ENCODE assay signal across 11 cellular contexts in the genomic region with DNA sequence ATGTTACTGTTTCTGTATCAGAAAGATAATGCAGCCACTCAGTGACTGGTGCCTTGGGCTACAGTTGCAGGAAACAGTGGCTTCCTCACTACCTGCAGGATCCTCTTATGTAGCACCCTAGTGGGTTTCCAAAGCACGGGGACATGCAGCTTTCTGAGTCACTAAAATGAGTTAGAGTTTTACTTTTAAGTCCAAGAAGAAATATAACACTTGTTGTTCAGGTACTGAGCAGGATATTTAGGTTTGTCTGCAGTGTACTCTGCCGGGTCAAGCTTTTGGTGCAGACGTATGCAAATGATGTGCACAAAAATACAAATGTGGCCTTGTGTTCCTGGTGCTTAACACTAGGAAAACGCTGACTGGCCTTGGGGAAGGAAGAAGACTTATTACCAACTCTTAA. TPM values are rescaled to one million over a fixed set of nuclear protein-coding genes. Genes with fewer than 3 reads are reported as not detected.
DNase-seq lines count a peak whose midpoint lies in the region; ATAC-seq, FAIRE-seq and TF ChIP-seq lines count a peak whose summit lies in the region.
"Had no signal": no experiment of that assay in that cellular context is flagged by ENCODE, and none has a peak within 500 bp of the region (broad histone marks: within the 10 kb centered on the region; RNA-seq: fewer than 3 reads in every experiment).

No MANE protein-coding gene starts in this region.

- no peak overlapping the region for H2AFZ ChIP-seq in Loucy (ENCODE audit: low read length)

- no peaks in the 10 kb centered on the region for H4K20me1 ChIP-seq in Loucy (ENCODE audit: insufficient read depth, low read length, poor library complexity, severe bottlenecking)

- H3K4me1 Mint-ChIP-seq in activated CD4-positive, alpha-beta T cell treated with anti-CD3 and anti-CD28 coated beads for 36 hours: peaks cover 36% of the 10 kb centered on the region
- H3K4me1 Mint-ChIP-seq in stimulated activated naive CD8-positive, alpha-beta T cell treated with anti-CD3 and anti-CD28 coated beads, Interleukin-15, amount 100 ng/mL, for 72 hours: peaks cover 64% of the 10 kb centered on the region

- TF ChIP-seq CTCF in Loucy (conservative IDR thresholded peaks at IDR 0.05; ENCODE audit: low read length) (no peak), dorsolateral prefrontal cortex (IDR thresholded peaks at IDR 0.05 in 54 of 56, conservative IDR thresholded peaks at IDR 0.05 in 2 of 56; ENCODE audit: low read depth in 1 of 56, partially characterized antibody in 56 of 56) (no peak)

- no peaks in the 10 kb centered on the region for H3K36me3 Mint-ChIP-seq in activated CD4-positive, alpha-beta T cell treated with anti-CD3 and anti-CD28 coated beads for 36 hours (ENCODE audit: low read depth)

- H3K4me1 ChIP-seq in Loucy (ENCODE audit: insufficient read depth, low read length, poor library complexity, severe bottlenecking): peaks cover 57% of the 10 kb centered on the region

- peak overlapping the region; percentile 62 for H3K9ac ChIP-seq in Loucy (ENCODE audit: low read depth, low read length, poor library complexity, severe bottlenecking)

- peak overlapping the region; percentile 72 for H3K4me2 ChIP-seq in Loucy (ENCODE audit: low read depth, low read length, poor library complexity, severe bottlenecking)

- H3K9me3 ChIP-seq in Loucy (ENCODE audit: insufficient read depth, low read depth, low read length): no peaks in the 10 kb centered on the region

- no peaks in the 10 kb centered on the region for H3K9me3 Mint-ChIP-seq in activated CD4-positive, alpha-beta T cell treated with anti-CD3 and anti-CD28 coated beads for 36 hours (ENCODE audit: low read depth)
- H3K9me3 Mint-ChIP-seq in stimulated activated naive CD8-positive, alpha-beta T cell treated with anti-CD3 and anti-CD28 coated beads, Interleukin-15, amount 100 ng/mL, for 72 hours: no peaks in the 10 kb centered on the region
- H3K9me3 Mint-ChIP-seq: central memory CD8-positive, alpha-beta T cell had no signal

- H3K79me2 ChIP-seq in Loucy (ENCODE audit: insufficient read depth, low read length): peaks cover 67% of the 10 kb centered on the region

- H3K9me2 ChIP-seq in Loucy (replicated peaks; ENCODE audit: low read depth, low read length): no peaks in the 10 kb centered on the region

- DNase-seq in activated CD4-positive, alpha-beta T cell treated with anti-CD3 and anti-CD28 coated beads for 36 hours: peak; percentile 41
- no peak for DNase-seq in activated CD4-positive, alpha-beta T cell treated with anti-CD3 and anti-CD28 coated beads for 4 hours
- peak in 1 of 10 donors; percentile 15 for DNase-seq in dorsolateral prefrontal cortex
- peak in 1 of 2 donors; percentile 21 for DNase-seq in stimulated activated naive CD8-positive, alpha-beta T cell treated with anti-CD3 and anti-CD28 coated beads, Interleukin-15, amount 100 ng/mL, for 72 hours
- DNase-seq in frontal cortex (ENCODE audit: low spot score in 2 of 2): no peak
- DNase-seq in COLO668 (lab: John Stamatoyannopoulos, UW; ENCODE audit: unreplicated experiment): no peak
- no peak for DNase-seq in middle frontal gyrus (ENCODE audit: extremely low spot score, low spot score)
- DNase-seq: T1000 had no signal

- H3K4me3 Mint-ChIP-seq in activated CD4-positive, alpha-beta T cell treated with anti-CD3 and anti-CD28 coated beads for 36 hours: peak overlapping the region; percentile 6
- H3K4me3 Mint-ChIP-seq in stimulated activated naive CD8-positive, alpha-beta T cell treated with anti-CD3 and anti-CD28 coated beads, Interleukin-15, amount 100 ng/mL, for 72 hours: peak overlapping the region; percentile 63 to 74

- no peak for FAIRE-seq in frontal cortex (lab: Jason Lieb, UNC)

- peak overlapping the region; percentile 52 for H3K27ac Mint-ChIP-seq in activated CD4-positive, alpha-beta T cell treated with anti-CD3 and anti-CD28 coated beads for 36 hours
- peak overlapping the region; percentile 9 to 85 for H3K27ac Mint-ChIP-seq in stimulated activated naive CD8-positive, alpha-beta T cell treated with anti-CD3 and anti-CD28 coated beads, Interleukin-15, amount 100 ng/mL, for 72 hours

- H3K4me3 ChIP-seq in Loucy (ENCODE audit: low read length, poor library complexity, severe bottlenecking): peak overlapping the region; percentile 66
- peak overlapping the region in 7 of 59 donors; percentile 9 to 27 (median 19) for H3K4me3 ChIP-seq in dorsolateral prefrontal cortex

- H3F3A ChIP-seq in Loucy (ENCODE audit: low read depth): peaks cover 11% of the 10 kb centered on the region; the same call in 1 of the 2 replicates

- H3K27ac ChIP-seq in dorsolateral prefrontal cortex: peak overlapping the region in 58 of 59 donors; percentile 11 to 99 (median 97)
- H3K27ac ChIP-seq: 22Rv1 had no signal

- CTCF ChIA-PET in activated CD4-positive, alpha-beta T cell treated with anti-CD3 and anti-CD28 coated beads for 36 hours (lab: Charles Lee): interaction anchor here (1.0 to 1.5 kb wide), 3 partner anchors 13 to 53 kb away, joined by 3 to 6 read pairs (median 4); no protein-coding TSS in a partner anchor

- POLR2A ChIA-PET in activated CD4-positive, alpha-beta T cell treated with anti-CD3 and anti-CD28 coated beads for 36 hours (lab: Charles Lee): no interaction called here

- no peaks in the 10 kb centered on the region for H3K36me3 ChIP-seq in Loucy (ENCODE audit: insufficient read depth, low read length)

- intact Hi-C loops in activated CD4-positive, alpha-beta T cell treated with anti-CD3 and anti-CD28 coated beads for 36 hours (cut with DNase I, micrococcal nuclease): no loop called here
- intact Hi-C loops in dorsolateral prefrontal cortex (cut with DNase I): no loop called here

- H3K27me3 Mint-ChIP-seq in activated CD4-positive, alpha-beta T cell treated with anti-CD3 and anti-CD28 coated beads for 36 hours: no peaks in the 10 kb centered on the region
- no peaks in the 10 kb centered on the region for H3K27me3 Mint-ChIP-seq in stimulated activated naive CD8-positive, alpha-beta T cell treated with anti-CD3 and anti-CD28 coated beads, Interleukin-15, amount 100 ng/mL, for 72 hours
- H3K27me3 Mint-ChIP-seq: central memory CD8-positive, alpha-beta T cell had no signal

- H3K27me3 ChIP-seq in Loucy (ENCODE audit: insufficient read depth, low read length, poor library complexity, severe bottlenecking): no peaks in the 10 kb centered on the region
- no peaks in the 10 kb centered on the region for H3K27me3 ChIP-seq in dorsolateral prefrontal cortex

- ATAC-seq in activated CD4-positive, alpha-beta T cell treated with anti-CD3 and anti-CD28 coated beads for 36 hours: peak; percentile 81
- peak; percentile 75 for ATAC-seq in stimulated activated naive CD8-positive, alpha-beta T cell treated with anti-CD3 and anti-CD28 coated beads, Interleukin-15, amount 100 ng/mL, for 72 hours

RNA-seq across cellular contexts. Expression of gene ACSS1, which starts 22.0 kb away (rescaled TPM):
- total RNA-seq in activated CD4-positive, alpha-beta T cell treated with anti-CD3 and anti-CD28 coated beads for 36 hours: 10 to 100 TPM in 1 of 2 experiments, 1 to 10 TPM in 1; 8.5 to 10.7 TPM
- total RNA-seq in dorsolateral prefrontal cortex (100 to 1,000 TPM in 2 of 120 experiments, 10 to 100 TPM in 118; 18.5 to 154 (median 56.4) TPM), frontal cortex (3.7 TPM)

RNA-seq across cellular contexts. Expression of gene APMAP, which starts 43.4 kb away (rescaled TPM):
- 10 to 100 TPM; 26.8 to 34.0 TPM for total RNA-seq in activated CD4-positive, alpha-beta T cell treated with anti-CD3 and anti-CD28 coated beads for 36 hours
- 100 to 1,000 TPM in 21 of 120 experiments, 10 to 100 TPM in 99; 43.1 to 113 (median 90.4) TPM for total RNA-seq in dorsolateral prefrontal cortex
- total RNA-seq in frontal cortex: 73.4 TPM

RNA-seq across cellular contexts. Expression of gene VSX1, which starts 46.0 kb away (rescaled TPM):
- not detected for total RNA-seq in activated CD4-positive, alpha-beta T cell treated with anti-CD3 and anti-CD28 coated beads for 36 hours
- total RNA-seq in dorsolateral prefrontal cortex (10 to 100 TPM in 2 of 120 experiments, 1 to 10 TPM in 118; 1.2 to 12.1 (median 4.6) TPM), frontal cortex (not detected)
